In genomic region chr5:1155191-1156032, GRCh38 we compare ENCODE assay signal across 16 cellular contexts. TPM values are rescaled to one million over a fixed set of nuclear protein-coding genes. Genes with fewer than 3 reads are reported as not detected.
A peak's percentile ranks its signal among the peaks of the same experiment; 100 is the strongest.
DNase-seq lines count a peak whose midpoint lies in the region; ATAC-seq and TF ChIP-seq lines count a peak whose summit lies in the region.
"Had no signal": no experiment of that assay in that cellular context is flagged by ENCODE, and none has a peak within 500 bp of the region (broad histone marks: within the 10 kb centered on the region; RNA-seq: fewer than 3 reads in every experiment).

No MANE protein-coding gene starts in this region.

- H3K27ac Mint-ChIP-seq in CD8-positive, alpha-beta T cell: no peak overlapping the region
- no peak overlapping the region for H3K27ac Mint-ChIP-seq in neural progenitor cell
- H3K27ac Mint-ChIP-seq: progenitor cell of endocrine pancreas had no signal

- CTCF ChIA-PET in CD8-positive, alpha-beta T cell (lab: Charles Lee): no interaction called here

- peaks cover 33% of the 10 kb centered on the region for H3K4me1 Mint-ChIP-seq in CD8-positive, alpha-beta T cell (ENCODE audit: low read depth)
- peaks cover 13% of the 10 kb centered on the region for H3K4me1 Mint-ChIP-seq in neural progenitor cell

- TF ChIP-seq CTCF in CD8-positive, alpha-beta T cell (IDR thresholded peaks at IDR 0.05): no peak
- TF ChIP-seq CTCF in heart left ventricle (IDR thresholded peaks at IDR 0.05) (no peak), neural progenitor cell (IDR thresholded peaks at IDR 0.05) (no peak)

- H3K9me3 ChIP-seq in CD8-positive, alpha-beta T cell (ENCODE audit: low read length): no peaks in the 10 kb centered on the region
- no peaks in the 10 kb centered on the region for H3K9me3 ChIP-seq in HAP-1
- H3K9me3 ChIP-seq in heart left ventricle: no peaks in the 10 kb centered on the region
- H3K9me3 ChIP-seq in neural progenitor cell (ENCODE audit: low read depth): no peaks in the 10 kb centered on the region

- in situ Hi-C loops in HAP-1 (cut with MboI; ENCODE audit: low sequenced_read_pairs): loop anchor here (25.0 kb wide), 1 partner anchor 218 kb away; no protein-coding TSS in a partner anchor

- H3K9ac ChIP-seq in neural progenitor cell: no peak overlapping the region

- no peaks in the 10 kb centered on the region for H3K9me3 Mint-ChIP-seq in CD8-positive, alpha-beta T cell
- H3K9me3 Mint-ChIP-seq in neural progenitor cell: peaks cover 7% of the 10 kb centered on the region

- no peak overlapping the region for H3K27ac ChIP-seq in CD8-positive, alpha-beta T cell (ENCODE audit: low read depth, low read length)
- H3K27ac ChIP-seq in heart left ventricle: no peak overlapping the region
- H3K27ac ChIP-seq in neural progenitor cell: no peak overlapping the region

- peak; percentile 18 for ATAC-seq in CD8-positive, alpha-beta T cell
- no peak for ATAC-seq in heart left ventricle
- no peak for ATAC-seq in GM21576 (IDR thresholded peaks at IDR 0.05; ENCODE audit: unreplicated experiment)

- peaks cover 2% of the 10 kb centered on the region for H3F3A ChIP-seq in neural progenitor cell (ENCODE audit: low read depth)

- peaks cover 3% of the 10 kb centered on the region for H4K20me1 ChIP-seq in neural progenitor cell (ENCODE audit: low read depth)

- H3K4me3 Mint-ChIP-seq in CD8-positive, alpha-beta T cell: peak overlapping the region; percentile 70
- no peak overlapping the region for H3K4me3 Mint-ChIP-seq in neural progenitor cell

- H3K79me2 ChIP-seq in neural progenitor cell (ENCODE audit: low read depth): no peaks in the 10 kb centered on the region

- POLR2A ChIA-PET in CD8-positive, alpha-beta T cell (lab: Charles Lee): no interaction called here

- WGBS in heart left ventricle, 4 donors: 4 to 19% (median 9%) methylated on average over 11 to 98 of the region's 98 CpGs

- H3K36me3 ChIP-seq in CD8-positive, alpha-beta T cell (ENCODE audit: insufficient read depth, low read length): no peaks in the 10 kb centered on the region
- H3K36me3 ChIP-seq in HAP-1 (replicated peaks): no peaks in the 10 kb centered on the region
- H3K36me3 ChIP-seq in heart left ventricle: no peaks in the 10 kb centered on the region
- H3K36me3 ChIP-seq in neural progenitor cell: no peaks in the 10 kb centered on the region

- no peak for TF ChIP-seq POLR2A in heart left ventricle (IDR thresholded peaks at IDR 0.05)

- DNase-seq in CD8-positive, alpha-beta T cell: peak in 1 of 7 experiments; percentile 16
- DNase-seq in HAP-1 (ENCODE audit: low spot score in 2 of 2) (peak in 1 of 2 experiments; percentile 32), heart left ventricle (no peak), neural progenitor cell (ENCODE audit: low spot score) (peak; percentile 34), cerebellar cortex (ENCODE audit: low spot score) (no peak), NCI-H526 treated with DMSO at 0.1 percent for 48 hours (lab: John Stamatoyannopoulos, UW) (no peak)
- DNase-seq: dermis blood vessel endothelial cell; foreskin melanocyte; KBM-7; mammary epithelial cell; NCI-H2029 treated with DMSO at 0.1 percent for 48 hours; stimulated activated CD4-positive, alpha-beta T cell treated with anti-CD3 and anti-CD28 coated beads, Interleukin-4, amount 100 ng/mL, for 24 hours had no signal

- H3K4me2 ChIP-seq in neural progenitor cell: peak overlapping the region; percentile 79

- H3K4me3 ChIP-seq in CD8-positive, alpha-beta T cell (ENCODE audit: low read depth, low read length): no peak overlapping the region
- H3K4me3 ChIP-seq in HAP-1 (0 out of 2 replicates have a peak overlapping the region, but pooled peaks have one; percentile 11), heart left ventricle (peak overlapping the region in 8 of 12 donors; percentile 6 to 45 (median 25)), neural progenitor cell (peak overlapping the region; percentile 42)

- H2AFZ ChIP-seq in neural progenitor cell (replicated peaks): no peak overlapping the region

- intact Hi-C loops in CD8-positive, alpha-beta T cell (cut with DNase I, micrococcal nuclease): no loop called here
- intact Hi-C loops in heart left ventricle (cut with DNase I): no loop called here

- no peaks in the 10 kb centered on the region for H3K36me3 Mint-ChIP-seq in CD8-positive, alpha-beta T cell
- H3K36me3 Mint-ChIP-seq in neural progenitor cell: peaks cover 5% of the 10 kb centered on the region

- H3K27me3 Mint-ChIP-seq in CD8-positive, alpha-beta T cell (ENCODE audit: low read depth): peaks cover 38% of the 10 kb centered on the region
- H3K27me3 Mint-ChIP-seq in neural progenitor cell (ENCODE audit: insufficient read depth, low read depth): peaks cover 33% of the 10 kb centered on the region

- H3K27me3 ChIP-seq in CD8-positive, alpha-beta T cell (ENCODE audit: insufficient read depth, low read length): no peaks in the 10 kb centered on the region
- H3K27me3 ChIP-seq in HAP-1 (ENCODE audit: low read depth): peaks cover 16% of the 10 kb centered on the region
- peaks cover 17 to 39% (median 26%) of the 10 kb centered on the region in 9 donors for H3K27me3 ChIP-seq in heart left ventricle
- peaks cover 70% of the 10 kb centered on the region for H3K27me3 ChIP-seq in neural progenitor cell

- peaks cover 40% of the 10 kb centered on the region for H3K4me1 ChIP-seq in CD8-positive, alpha-beta T cell (ENCODE audit: insufficient read depth, low read length)
- no peaks in the 10 kb centered on the region for H3K4me1 ChIP-seq in HAP-1
- peaks cover 0 to 15% (median 0%) of the 10 kb centered on the region in 12 donors for H3K4me1 ChIP-seq in heart left ventricle
- peaks cover 3% of the 10 kb centered on the region for H3K4me1 ChIP-seq in neural progenitor cell

RNA-seq across cellular contexts. Expression of gene SLC12A7, which starts 43.5 kb away (rescaled TPM):
- total RNA-seq in CD8-positive, alpha-beta T cell: 10 to 100 TPM; 49.0 to 54.2 TPM
- total RNA-seq in heart left ventricle (100 to 1,000 TPM in 7 of 9 donors, 10 to 100 TPM in 2; 77.0 to 159 (median 132) TPM), neural progenitor cell (ENCODE audit: low replicate concordance) (7.5 and 27.3 TPM in 2 replicates)
- polyA plus RNA-seq in heart left ventricle: 10 to 100 TPM; 66.3 to 74.5 TPM

RNA-seq across cellular contexts. Expression of gene SLC6A19, which starts 46.0 kb away (rescaled TPM):
- not detected for total RNA-seq in CD8-positive, alpha-beta T cell
- not detected for total RNA-seq in heart left ventricle
- polyA plus RNA-seq in heart left ventricle: not detected
- not detected in 2 replicates for total RNA-seq in neural progenitor cell (ENCODE audit: low replicate concordance)
- total RNA-seq: dermis blood vessel endothelial cell, mammary epithelial cell, RPMI7951, subcutaneous adipose tissue had no signal
- polyA plus RNA-seq: mammary epithelial cell had no signal
